In genomic region chr19:2617393-2618165, GRCh38 we compare ENCODE assay signal across 11 cellular contexts.
DNase-seq lines count a peak whose midpoint lies in the region; ATAC-seq, FAIRE-seq and TF ChIP-seq lines count a peak whose summit lies in the region.
"Had no signal": no experiment of that assay in that cellular context is flagged by ENCODE, and none has a peak within 500 bp of the region (broad histone marks: within the 10 kb centered on the region; RNA-seq: fewer than 3 reads in every experiment).

No MANE protein-coding gene starts in this region.

- H3K4me3 Mint-ChIP-seq in activated naive CD4-positive, alpha-beta T cell treated with anti-CD3 and anti-CD28 coated beads, Interleukin-2, amount 10 ng/mL, durations not matched to agents 7 days and 5 days = peak overlapping the region; percentile 22

- TF ChIP-seq CTCF in endothelial cell of umbilical vein (IDR thresholded peaks at IDR 0.05; ENCODE audit: extremely low read depth in 1 of 2, insufficient read depth in 1 of 2, low read depth in 1 of 2, low read length in 2 of 2) (no peak), ovary (IDR thresholded peaks at IDR 0.05) (no peak)

- H4K20me1 ChIP-seq in endothelial cell of umbilical vein (replicated peaks; ENCODE audit: control insufficient read depth, extremely low read depth, insufficient read depth, low read length) = no peaks in the 10 kb centered on the region

- peaks cover 18% of the 10 kb centered on the region for H3K27me3 Mint-ChIP-seq in activated naive CD4-positive, alpha-beta T cell treated with anti-CD3 and anti-CD28 coated beads, Interleukin-2, amount 10 ng/mL, durations not matched to agents 7 days and 5 days

- no peak for ATAC-seq in activated naive CD4-positive, alpha-beta T cell treated with anti-CD3 and anti-CD28 coated beads, Interleukin-2, amount 50 U/mL, for 72 hours

- peaks cover 72% of the 10 kb centered on the region for H3K4me1 Mint-ChIP-seq in activated naive CD4-positive, alpha-beta T cell treated with anti-CD3 and anti-CD28 coated beads, Interleukin-2, amount 10 ng/mL, durations not matched to agents 7 days and 5 days

- H3K4me1 ChIP-seq in SJSA1 (replicated peaks) (peaks cover 32% of the 10 kb centered on the region), endothelial cell of umbilical vein (ENCODE audit: control insufficient read depth, extremely low read depth, insufficient read depth, low read length) (peaks cover 27% of the 10 kb centered on the region), ovary (ENCODE audit: insufficient read depth) (no peaks in the 10 kb centered on the region)

- POLR2A ChIA-PET in endothelial cell of umbilical vein (lab: Charles Lee) = interaction anchor here (1.7 to 1.9 kb wide), 2 partner anchors 141 kb away, joined by 11 to 15 read pairs; partner anchors contain the start of gene GADD45B

- H3K79me2 ChIP-seq in endothelial cell of umbilical vein (ENCODE audit: control insufficient read depth, insufficient read depth, low read length) = no peaks in the 10 kb centered on the region

- H3K4me2 ChIP-seq in endothelial cell of umbilical vein (ENCODE audit: insufficient read depth, low read length) = no peak overlapping the region

- no TSS peak for BruUV-seq in endothelial cell of umbilical vein (replicated peaks; lab: Mats Ljungman, UMichigan)

- H3K27ac ChIP-seq in SJSA1 (peak overlapping the region; percentile 78; the same call in 1 of the 2 replicates), endothelial cell of umbilical vein (ENCODE audit: insufficient read depth, low read depth, low read length) (no peak overlapping the region), substantia nigra (ENCODE audit: low read depth, low read length, poor library complexity, severe bottlenecking) (peak overlapping the region; percentile 63), ovary (no peak overlapping the region)
- H3K27ac ChIP-seq: esophagus muscularis mucosa, GM23248 had no signal

- CTCF ChIA-PET in activated naive CD4-positive, alpha-beta T cell treated with anti-CD3 and anti-CD28 coated beads, Interleukin-2, amount 10 ng/mL, durations not matched to agents 7 days and 5 days (lab: Charles Lee) = interaction anchor here (1.0 to 7.8 kb wide), 3 partner anchors 19 to 148 kb away, joined by 3 to 48 read pairs (median 4); no protein-coding TSS in a partner anchor
- CTCF ChIA-PET in endothelial cell of umbilical vein (lab: Charles Lee) = interaction anchor here (1.2 to 10.0 kb wide), 5 partner anchors 16 to 192 kb away, joined by 3 to 171 read pairs (median 4); no protein-coding TSS in a partner anchor

- no peaks in the 10 kb centered on the region for H3K27me3 ChIP-seq in SJSA1 (replicated peaks)
- no peaks in the 10 kb centered on the region for H3K27me3 ChIP-seq in endothelial cell of umbilical vein (ENCODE audit: control insufficient read depth in 2 of 2, insufficient read depth in 2 of 2, low read length in 2 of 2)
- H3K27me3 ChIP-seq in ovary = no peaks in the 10 kb centered on the region
- H3K27me3 ChIP-seq: esophagus muscularis mucosa had no signal

- H3K9ac ChIP-seq in endothelial cell of umbilical vein (replicated peaks; ENCODE audit: extremely low read depth, insufficient read depth, low read length) = no peak overlapping the region
- H3K9ac ChIP-seq: GM23248 had no signal

- FAIRE-seq in endothelial cell of umbilical vein (lab: Jason Lieb, UNC) = no peak

- H3K9me3 Mint-ChIP-seq in activated naive CD4-positive, alpha-beta T cell treated with anti-CD3 and anti-CD28 coated beads, Interleukin-2, amount 10 ng/mL, durations not matched to agents 7 days and 5 days = peaks cover 7% of the 10 kb centered on the region
- peaks cover 0 to 4% of the 10 kb centered on the region in 2 donors for H3K9me3 Mint-ChIP-seq in activated naive CD4-positive, alpha-beta T cell treated with anti-CD3 and anti-CD28 coated beads, Interleukin-2, amount 50 U/mL, for 72 hours

- dilution Hi-C loops in endothelial cell of umbilical vein (cut with MboI; ENCODE audit: extremely low pct_ligation_motif_present, low sequenced_read_pairs) = no loop called here

- WGBS in ovary, 3 donors = 87 to 88% (median 87%) methylated on average over 11 of the region's 11 CpGs

- no peaks in the 10 kb centered on the region for H3K9me3 ChIP-seq in SJSA1 (replicated peaks)
- H3K9me3 ChIP-seq in endothelial cell of umbilical vein (replicated peaks; ENCODE audit: control insufficient read depth, insufficient read depth, low read length) = no peaks in the 10 kb centered on the region
- H3K9me3 ChIP-seq in ovary = no peaks in the 10 kb centered on the region
- H3K9me3 ChIP-seq: esophagus muscularis mucosa had no signal

- H3K36me3 ChIP-seq in SJSA1 (no peaks in the 10 kb centered on the region), endothelial cell of umbilical vein (ENCODE audit: control insufficient read depth in 2 of 2, extremely low read depth in 1 of 2, insufficient read depth in 2 of 2, low read length in 2 of 2) (no peaks in the 10 kb centered on the region), ovary (no peaks in the 10 kb centered on the region)
- H3K36me3 ChIP-seq: esophagus muscularis mucosa had no signal

- H3K9me1 ChIP-seq in endothelial cell of umbilical vein (replicated peaks; ENCODE audit: control insufficient read depth, extremely low read depth, insufficient read depth, low read length) = no peaks in the 10 kb centered on the region

- no peak for TF ChIP-seq POLR2A in endothelial cell of umbilical vein (IDR thresholded peaks at IDR 0.05; ENCODE audit: low read depth, low read length)
- no peak for TF ChIP-seq POLR2A in ovary (IDR thresholded peaks at IDR 0.05)

- peaks cover 1% of the 10 kb centered on the region for H3K36me3 Mint-ChIP-seq in activated naive CD4-positive, alpha-beta T cell treated with anti-CD3 and anti-CD28 coated beads, Interleukin-2, amount 10 ng/mL, durations not matched to agents 7 days and 5 days
- H3K36me3 Mint-ChIP-seq in activated naive CD4-positive, alpha-beta T cell treated with anti-CD3 and anti-CD28 coated beads, Interleukin-2, amount 50 U/mL, for 72 hours = peaks cover 0 to 25% of the 10 kb centered on the region in 2 donors

- no peak overlapping the region for H3K4me3 ChIP-seq in SJSA1
- no peak overlapping the region for H3K4me3 ChIP-seq in endothelial cell of umbilical vein (replicated peaks in 1 of 3; ENCODE audit: insufficient read depth in 1 of 3, low read depth in 1 of 3, low read length in 3 of 3)
- H3K4me3 ChIP-seq in ovary = no peak overlapping the region
- H3K4me3 ChIP-seq: esophagus muscularis mucosa, GM23248 had no signal

- H2AFZ ChIP-seq in endothelial cell of umbilical vein (ENCODE audit: low read depth, low read length) = peak overlapping the region; percentile 4
- H2AFZ ChIP-seq: GM23248 had no signal

- TF ChIP-seq EP300 in ovary (IDR thresholded peaks at IDR 0.05) = no peak

- intact Hi-C loops in endothelial cell of umbilical vein (cut with micrococcal nuclease) = loop anchor here (1.0 to 10.0 kb wide), 2 partner anchors 10 to 223 kb away; no protein-coding TSS in a partner anchor
- intact Hi-C loops in ovary (cut with DNase I) = loop anchor here in 2 of 4 donors (10.0 kb wide), 2 partner anchors 343 to 373 kb away; partner anchors contain the start of gene AMH (in 1 of the 2)

- peak overlapping the region; percentile 99 for H3K27ac Mint-ChIP-seq in activated naive CD4-positive, alpha-beta T cell treated with anti-CD3 and anti-CD28 coated beads, Interleukin-2, amount 10 ng/mL, durations not matched to agents 7 days and 5 days
- H3K27ac Mint-ChIP-seq in activated naive CD4-positive, alpha-beta T cell treated with anti-CD3 and anti-CD28 coated beads, Interleukin-2, amount 50 U/mL, for 72 hours = peak overlapping the region in 1 of 2 donors; percentile 22

- DNase-seq in activated naive CD4-positive, alpha-beta T cell treated with anti-CD3 and anti-CD28 coated beads, Interleukin-2, amount 10 ng/mL, durations not matched to agents 7 days and 5 days = no peak
- DNase-seq in activated naive CD4-positive, alpha-beta T cell treated with anti-CD3 and anti-CD28 coated beads, Interleukin-2, amount 50 U/mL, for 72 hours (ENCODE audit: low spot score in 2 of 2) = no peak
- DNase-seq in SJSA1 (ENCODE audit: low read depth in 1 of 2, low spot score in 2 of 2) (no peak), endothelial cell of umbilical vein (ENCODE audit: low read depth, low spot score) (no peak), substantia nigra (lab: John Stamatoyannopoulos, UW) (no peak), ovary (no peak), retina (no peak), NCI-H2107 (lab: John Stamatoyannopoulos, UW) (no peak)
- DNase-seq: GM23248, hippocampal formation had no signal

TF ChIP-seq in endothelial cell of umbilical vein, 7 proteins besides CTCF, POLR2A, EP300 and RAD21:
- TF ChIP-seq MAX (IDR thresholded peaks at IDR 0.05; ENCODE audit: insufficient read depth, insufficient read length) (no peak), MYC (IDR thresholded peaks at IDR 0.05; ENCODE audit: low read depth, low read length) (no peak), POLR2AphosphoS5 (IDR thresholded peaks at IDR 0.05; ENCODE audit: insufficient read depth, low read depth, low read length) (no peak)

Comparison
In these comparisons a context has a peak if more than half of its experiments do, and no peak if none do; other contexts are left out.
1. H3K27ac ChIP-seq: peak in SJSA1 (single experiment) and substantia nigra (single experiment); none in endothelial cell of umbilical vein (single experiment) and ovary (0 of 2).